8 cellular contexts compared by ENCODE assay signal in the genomic region with DNA sequence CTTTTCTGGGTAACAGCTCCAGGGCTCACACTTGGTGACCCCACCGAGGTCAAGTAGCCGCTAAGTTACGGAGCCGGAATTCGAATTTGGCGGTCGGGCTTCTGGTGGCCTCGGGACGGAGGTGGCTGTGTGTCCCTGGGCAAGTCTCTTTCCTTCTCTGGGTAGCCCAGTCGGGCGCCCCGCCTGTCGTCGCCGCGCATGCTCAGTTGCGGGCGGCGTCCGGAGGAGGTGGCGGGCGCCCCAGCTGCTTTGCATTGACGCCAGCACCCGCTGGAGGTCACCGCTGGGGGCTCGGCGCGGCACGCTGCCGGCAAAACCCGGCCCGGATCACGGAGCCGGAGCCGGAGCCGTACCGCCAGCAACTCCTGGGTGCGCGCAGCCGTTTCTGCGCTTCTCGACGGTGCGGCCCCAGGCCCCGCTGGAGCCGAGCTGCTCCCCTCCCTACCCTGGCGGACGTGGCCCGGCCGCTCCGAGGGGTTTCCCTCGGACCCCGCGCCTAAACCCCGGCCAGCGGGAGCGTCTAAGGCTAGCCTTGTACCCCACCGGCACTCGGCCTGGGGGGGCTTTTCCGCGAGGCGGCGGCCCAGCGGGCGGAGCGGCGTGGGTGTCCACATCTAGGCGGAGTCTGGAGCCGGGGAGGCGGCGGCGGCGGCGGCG. TPM values are rescaled to one million over a fixed set of nuclear protein-coding genes. Genes with fewer than 3 reads are reported as not detected.
DNase-seq lines count a peak whose midpoint lies in the region; ATAC-seq and TF ChIP-seq lines count a peak whose summit lies in the region.

No MANE protein-coding gene starts in this region.

- H3K27ac Mint-ChIP-seq in activated T-helper 1 cell treated with anti-CD3 and anti-CD28 coated beads, Interleukin-12 subunit alpha, Interleukin-12 subunit beta, Interleukin-2, Interleukin-4 antibody, amounts not matched to agents 30 ng/mL and 10 ng/mL and 1 ng/mL, durations not matched to agents 14 hours and 24 hours and 36 hours = peak overlapping the region; percentile 93
- peak overlapping the region; percentile 90 for H3K27ac Mint-ChIP-seq in natural killer cell

- peak overlapping the region; percentile 95 for H3K4me3 Mint-ChIP-seq in activated T-helper 1 cell treated with anti-CD3 and anti-CD28 coated beads, Interleukin-12 subunit alpha, Interleukin-12 subunit beta, Interleukin-2, Interleukin-4 antibody, amounts not matched to agents 30 ng/mL and 10 ng/mL and 1 ng/mL, durations not matched to agents 14 hours and 24 hours and 36 hours
- H3K4me3 Mint-ChIP-seq in natural killer cell = peak overlapping the region; percentile 97

- peak; percentile 35 for DNase-seq in DMS79 (lab: John Stamatoyannopoulos, UW)
- DNase-seq in Jurkat, Clone E6-1 (ENCODE audit: low read depth, low spot score) = peak; percentile 91
- DNase-seq in activated T-helper 1 cell treated with anti-CD3 and anti-CD28 coated beads, Interleukin-12 subunit alpha, Interleukin-12 subunit beta, Interleukin-2, Interleukin-4 antibody, amounts not matched to agents 30 ng/mL and 10 ng/mL and 1 ng/mL, durations not matched to agents 14 hours and 24 hours and 36 hours (ENCODE audit: low spot score) = peak; percentile 96
- peak; percentile 93 for DNase-seq in fibroblast of mammary gland (ENCODE audit: low read depth)
- peak; percentile 96 for DNase-seq in natural killer cell
- DNase-seq in stimulated activated naive CD4-positive, alpha-beta T cell (lab: John Stamatoyannopoulos, UW) = peak; percentile 92 to 99 (median 95)

- no peaks in the 10 kb centered on the region for H3K9me3 Mint-ChIP-seq in activated T-helper 1 cell treated with anti-CD3 and anti-CD28 coated beads, Interleukin-12 subunit alpha, Interleukin-12 subunit beta, Interleukin-2, Interleukin-4 antibody, amounts not matched to agents 30 ng/mL and 10 ng/mL and 1 ng/mL, durations not matched to agents 14 hours and 24 hours and 36 hours
- H3K9me3 Mint-ChIP-seq in natural killer cell = no peaks in the 10 kb centered on the region

- peaks cover 40% of the 10 kb centered on the region for H3K4me1 Mint-ChIP-seq in activated T-helper 1 cell treated with anti-CD3 and anti-CD28 coated beads, Interleukin-12 subunit alpha, Interleukin-12 subunit beta, Interleukin-2, Interleukin-4 antibody, amounts not matched to agents 30 ng/mL and 10 ng/mL and 1 ng/mL, durations not matched to agents 14 hours and 24 hours and 36 hours (ENCODE audit: low read depth)
- H3K4me1 Mint-ChIP-seq in natural killer cell = peaks cover 29 to 30% of the 10 kb centered on the region in 2 donors

- intact Hi-C loops in activated T-helper 1 cell treated with anti-CD3 and anti-CD28 coated beads, Interleukin-12 subunit alpha, Interleukin-12 subunit beta, Interleukin-2, Interleukin-4 antibody, amounts not matched to agents 30 ng/mL and 10 ng/mL and 1 ng/mL, durations not matched to agents 14 hours and 24 hours and 36 hours (cut with micrococcal nuclease) = loop anchor here (1.0 to 10.0 kb wide), 13 partner anchors 11 to 1776 kb away; partner anchors contain the start of genes AKAP13, HDGFL3, SEC11A and WDR73
- intact Hi-C loops in natural killer cell (cut with micrococcal nuclease) = loop anchor here (2.0 to 10.0 kb wide), 4 partner anchors 54 to 814 kb away; partner anchors contain the start of genes KLHL25 and ZNF592

- peak overlapping the region; percentile 77 for H3K4me3 ChIP-seq in Jurkat, Clone E6-1 (ENCODE audit: low read length)
- H3K4me3 ChIP-seq in fibroblast of mammary gland (ENCODE audit: control insufficient read depth, low read depth, low read length) = peak overlapping the region; percentile 80

- H3K27me3 Mint-ChIP-seq in activated T-helper 1 cell treated with anti-CD3 and anti-CD28 coated beads, Interleukin-12 subunit alpha, Interleukin-12 subunit beta, Interleukin-2, Interleukin-4 antibody, amounts not matched to agents 30 ng/mL and 10 ng/mL and 1 ng/mL, durations not matched to agents 14 hours and 24 hours and 36 hours (ENCODE audit: insufficient read depth) = peaks cover 18% of the 10 kb centered on the region
- H3K27me3 Mint-ChIP-seq in natural killer cell (ENCODE audit: low read depth in 2 of 2) = no peaks in the 10 kb centered on the region

- TF ChIP-seq CTCF in fibroblast of mammary gland (conservative IDR thresholded peaks at IDR 0.05; ENCODE audit: control insufficient read depth, insufficient read depth, low read depth, low read length) (no peak), natural killer cell (IDR thresholded peaks at IDR 0.05) (no peak)

- H3K36me3 Mint-ChIP-seq in activated T-helper 1 cell treated with anti-CD3 and anti-CD28 coated beads, Interleukin-12 subunit alpha, Interleukin-12 subunit beta, Interleukin-2, Interleukin-4 antibody, amounts not matched to agents 30 ng/mL and 10 ng/mL and 1 ng/mL, durations not matched to agents 14 hours and 24 hours and 36 hours (ENCODE audit: low read depth) = peaks cover 3% of the 10 kb centered on the region
- no peaks in the 10 kb centered on the region for H3K36me3 Mint-ChIP-seq in natural killer cell

- ATAC-seq in GM21717 (IDR thresholded peaks at IDR 0.05; ENCODE audit: unreplicated experiment) (peak; percentile 51), natural killer cell (peak; percentile 69 to 86 (median 73))

TF ChIP-seq in PFSK-1, 5 proteins besides CTCF, POLR2A, EP300 and RAD21:
- TF ChIP-seq, protein P1, sequence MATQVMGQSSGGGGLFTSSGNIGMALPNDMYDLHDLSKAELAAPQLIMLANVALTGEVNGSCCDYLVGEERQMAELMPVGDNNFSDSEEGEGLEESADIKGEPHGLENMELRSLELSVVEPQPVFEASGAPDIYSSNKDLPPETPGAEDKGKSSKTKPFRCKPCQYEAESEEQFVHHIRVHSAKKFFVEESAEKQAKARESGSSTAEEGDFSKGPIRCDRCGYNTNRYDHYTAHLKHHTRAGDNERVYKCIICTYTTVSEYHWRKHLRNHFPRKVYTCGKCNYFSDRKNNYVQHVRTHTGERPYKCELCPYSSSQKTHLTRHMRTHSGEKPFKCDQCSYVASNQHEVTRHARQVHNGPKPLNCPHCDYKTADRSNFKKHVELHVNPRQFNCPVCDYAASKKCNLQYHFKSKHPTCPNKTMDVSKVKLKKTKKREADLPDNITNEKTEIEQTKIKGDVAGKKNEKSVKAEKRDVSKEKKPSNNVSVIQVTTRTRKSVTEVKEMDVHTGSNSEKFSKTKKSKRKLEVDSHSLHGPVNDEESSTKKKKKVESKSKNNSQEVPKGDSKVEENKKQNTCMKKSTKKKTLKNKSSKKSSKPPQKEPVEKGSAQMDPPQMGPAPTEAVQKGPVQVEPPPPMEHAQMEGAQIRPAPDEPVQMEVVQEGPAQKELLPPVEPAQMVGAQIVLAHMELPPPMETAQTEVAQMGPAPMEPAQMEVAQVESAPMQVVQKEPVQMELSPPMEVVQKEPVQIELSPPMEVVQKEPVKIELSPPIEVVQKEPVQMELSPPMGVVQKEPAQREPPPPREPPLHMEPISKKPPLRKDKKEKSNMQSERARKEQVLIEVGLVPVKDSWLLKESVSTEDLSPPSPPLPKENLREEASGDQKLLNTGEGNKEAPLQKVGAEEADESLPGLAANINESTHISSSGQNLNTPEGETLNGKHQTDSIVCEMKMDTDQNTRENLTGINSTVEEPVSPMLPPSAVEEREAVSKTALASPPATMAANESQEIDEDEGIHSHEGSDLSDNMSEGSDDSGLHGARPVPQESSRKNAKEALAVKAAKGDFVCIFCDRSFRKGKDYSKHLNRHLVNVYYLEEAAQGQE (IDR thresholded peaks at IDR 0.05; ENCODE audit: insufficient read depth in 1 of 2, low read depth in 2 of 2, low read length in 2 of 2) = peak in 1 of 2 experiments; percentile 38; a peak in 1 of 4 replicates
- TF ChIP-seq TAF1 (IDR thresholded peaks at IDR 0.05; ENCODE audit: borderline replicate concordance, insufficient read depth, low read length) = peak; percentile 63; the same call in 1 of the 2 replicates
- TF ChIP-seq SIN3A (IDR thresholded peaks at IDR 0.05; ENCODE audit: borderline replicate concordance, insufficient read depth, low read length) = peak; percentile 89; the same call in 1 of the 2 replicates
- peak; percentile 99 for TF ChIP-seq FOXP2 (optimal IDR thresholded peaks at IDR 0.05; ENCODE audit: borderline replicate concordance, extremely low read depth, extremely low read length, insufficient read depth)
- TF ChIP-seq POLR2AphosphoS5 (IDR thresholded peaks at IDR 0.05; ENCODE audit: low read depth, low read length) = no peak; the same call in none of the 2 replicates

RNA-seq across cellular contexts. Expression of gene PDE8A, which starts 0.5 kb away (rescaled TPM):
- 11.7 TPM for polyA plus RNA-seq in Jurkat, Clone E6-1 (2012; ENCODE audit: insufficient read depth, insufficient read length)
- polyA plus RNA-seq in PFSK-1 (2012; ENCODE audit: insufficient read length, low read depth) = 25.6 TPM
- total RNA-seq in activated T-helper 1 cell treated with anti-CD3 and anti-CD28 coated beads, Interleukin-12 subunit alpha, Interleukin-12 subunit beta, Interleukin-2, Interleukin-4 antibody, amounts not matched to agents 30 ng/mL and 10 ng/mL and 1 ng/mL, durations not matched to agents 14 hours and 24 hours and 36 hours = 17.4 and 25.2 TPM in 2 replicates
- total RNA-seq in natural killer cell = 10 to 100 TPM; 21.0 to 24.2 (median 23.8) TPM

Comparison
In these comparisons a context has a peak if more than half of its experiments do, and no peak if none do; other contexts are left out.
1. Peak in every context shown above with its lines: DNase-seq, ATAC-seq and H3K4me3 ChIP-seq.
2. DNase-seq: peak in every context shown above with its lines; median percentile 96 in activated T-helper 1 cell treated with anti-CD3 and anti-CD28 coated beads, Interleukin-12 subunit alpha, Interleukin-12 subunit beta, Interleukin-2, Interleukin-4 antibody, amounts not matched to agents 30 ng/mL and 10 ng/mL and 1 ng/mL, durations not matched to agents 14 hours and 24 hours and 36 hours; 96 in natural killer cell; 95 in stimulated activated naive CD4-positive, alpha-beta T cell; 93 in fibroblast of mammary gland; 91 in Jurkat, Clone E6-1; 35 in DMS79.